Comparison of ENCODE assay signal across 8 cellular contexts in genomic region chr11:6249822-6250555, GRCh38. TPM values are rescaled to one million over a fixed set of nuclear protein-coding genes. Genes with fewer than 3 reads are reported as not detected.
A peak's percentile ranks its signal among the peaks of the same experiment; 100 is the strongest.
DNase-seq lines count a peak whose midpoint lies in the region; ATAC-seq and TF ChIP-seq lines count a peak whose summit lies in the region.
"Had no signal": no experiment of that assay in that cellular context is flagged by ENCODE, and none has a peak within 500 bp of the region (broad histone marks: within the 10 kb centered on the region; RNA-seq: fewer than 3 reads in every experiment).

No MANE protein-coding gene starts in this region.

- TF ChIP-seq POLR2A in GM18505 (IDR thresholded peaks at IDR 0.05; ENCODE audit: borderline replicate concordance, extremely low read depth, insufficient read depth, insufficient read length) = no peak

- no peaks in the 10 kb centered on the region for H3K36me3 Mint-ChIP-seq in chondrocyte (ENCODE audit: low read depth)

- H3K4me1 Mint-ChIP-seq in chondrocyte (ENCODE audit: low read depth) = peaks cover 8% of the 10 kb centered on the region

- no peak overlapping the region for H3K27ac Mint-ChIP-seq in chondrocyte (ENCODE audit: unreplicated experiment)

- DNase-seq in HUDEP-2 (lab: John Stamatoyannopoulos, UW; ENCODE audit: unreplicated experiment in 76 of 76) (peak in 75 of 76 experiments; percentile 11 to 96 (median 89)), dedifferentiated amniotic fluid mesenchymal stem cell (ENCODE audit: extremely low spot score) (peak; percentile 85), pulmonary artery endothelial cell (ENCODE audit: low read depth, low spot score) (peak; percentile 57), chondrocyte (ENCODE audit: low spot score) (no peak), HK-2 (ENCODE audit: unreplicated experiment) (no peak)
- DNase-seq: NCI-H2227 treated with DMSO at 0.1 percent for 48 hours had no signal

- no peaks in the 10 kb centered on the region for H3K9me3 Mint-ChIP-seq in chondrocyte (ENCODE audit: low read depth)

- peaks cover 9% of the 10 kb centered on the region for H3K27me3 Mint-ChIP-seq in chondrocyte (ENCODE audit: low read depth)

- TF ChIP-seq CTCF in chondrocyte (IDR thresholded peaks at IDR 0.05) = no peak

- no peak for ATAC-seq in GM18505 (IDR thresholded peaks at IDR 0.05; ENCODE audit: unreplicated experiment)

- no peak overlapping the region for H3K4me3 Mint-ChIP-seq in chondrocyte (ENCODE audit: unreplicated experiment)

RNA-seq across cellular contexts. Expression of gene CCKBR, which starts 9.6 kb away (rescaled TPM):
- not detected in 2 replicates for total RNA-seq in pulmonary artery endothelial cell
- total RNA-seq in chondrocyte = not detected in 3 replicates
- total RNA-seq: skeletal muscle tissue had no signal

RNA-seq across cellular contexts. Expression of gene CNGA4, which starts 11.1 kb away (rescaled TPM):
- total RNA-seq in pulmonary artery endothelial cell = not detected in 2 replicates
- 0.17 to 0.22 TPM in 2 of 3 replicates, not detected in the other for total RNA-seq in chondrocyte
- total RNA-seq: skeletal muscle tissue had no signal

RNA-seq across cellular contexts. Expression of gene FHIP1B, which starts 15.6 kb away (rescaled TPM):
- 8.0 and 8.4 TPM in 2 replicates for total RNA-seq in pulmonary artery endothelial cell
- 19.8 to 23.1 TPM (median 22.8 TPM) in 3 replicates for total RNA-seq in chondrocyte

RNA-seq across cellular contexts. Expression of gene C11orf42, which starts 44.6 kb away (rescaled TPM):
- total RNA-seq in pulmonary artery endothelial cell (not detected in 2 replicates), chondrocyte (not detected in 3 replicates)
- total RNA-seq: skeletal muscle tissue had no signal

RNA-seq across cellular contexts. Expression of gene OR52W1, which starts 51.0 kb away (rescaled TPM):
- total RNA-seq in pulmonary artery endothelial cell = not detected in 2 replicates
- not detected in 3 replicates for total RNA-seq in chondrocyte
- total RNA-seq: skeletal muscle tissue had no signal

Comparison
In these comparisons a context has a peak if more than half of its experiments do, and no peak if none do; other contexts are left out.
1. DNase-seq: peak in HUDEP-2 (75 of 76), dedifferentiated amniotic fluid mesenchymal stem cell (single experiment) and pulmonary artery endothelial cell (single experiment); none in chondrocyte (single experiment) and HK-2 (single experiment).